Comparison of ENCODE assay signal across 13 cellular contexts in genomic region chr13:112941349-112941748, GRCh38. TPM values are rescaled to one million over a fixed set of nuclear protein-coding genes. Genes with fewer than 3 reads are reported as not detected.
DNase-seq lines count a peak whose midpoint lies in the region; TF ChIP-seq lines count a peak whose summit lies in the region.
"Had no signal": no experiment of that assay in that cellular context is flagged by ENCODE, and none has a peak within 500 bp of the region (broad histone marks: within the 10 kb centered on the region; RNA-seq: fewer than 3 reads in every experiment).

No MANE protein-coding gene starts in this region.

- intact Hi-C loops in spleen (cut with DNase I; ENCODE audit: low total_unique reads), result loop anchor here (5.0 kb wide), 1 partner anchor 451 kb away; no protein-coding TSS in a partner anchor
- intact Hi-C loops in tibial artery (cut with DNase I; ENCODE audit: low total_unique reads), result loop anchor here (10.0 kb wide), 2 partner anchors 273 to 433 kb away; no protein-coding TSS in a partner anchor

- no peak overlapping the region for H3K4me3 Mint-ChIP-seq in chondrocyte (ENCODE audit: unreplicated experiment)
- H3K4me3 Mint-ChIP-seq: CD4-positive, CD25-positive, alpha-beta regulatory T cell had no signal

- no peaks in the 10 kb centered on the region for H3K36me3 Mint-ChIP-seq in chondrocyte (ENCODE audit: low read depth)
- H3K36me3 Mint-ChIP-seq: CD4-positive, CD25-positive, alpha-beta regulatory T cell had no signal

- no peaks in the 10 kb centered on the region for H3K36me3 ChIP-seq in spleen
- H3K36me3 ChIP-seq in tibial artery, result no peaks in the 10 kb centered on the region
- H3K36me3 ChIP-seq: BLaER1 treated with 17β-estradiol and CSF1 and Interleukin-3, amounts not matched to agents 10 nM and 100 nM had no signal

- H3K9me3 Mint-ChIP-seq in chondrocyte (ENCODE audit: low read depth), result no peaks in the 10 kb centered on the region

- H3K27me3 Mint-ChIP-seq in chondrocyte (ENCODE audit: low read depth), result peaks cover 3% of the 10 kb centered on the region

- WGBS in spleen, 5 donors, result 90 to 97% (median 93%) methylated on average over 7 of the region's 7 CpGs

- H3K27me3 ChIP-seq in spleen (replicated peaks in 1 of 7) (peaks cover 0 to 36% (median 11%) of the 10 kb centered on the region in 7 donors), tibial artery (peaks cover 0 to 33% of the 10 kb centered on the region in 2 donors)

- no peak for TF ChIP-seq POLR2A in spleen (IDR thresholded peaks at IDR 0.05)

- H3K27ac Mint-ChIP-seq in chondrocyte (ENCODE audit: unreplicated experiment), result no peak overlapping the region
- H3K27ac Mint-ChIP-seq: CD4-positive, CD25-positive, alpha-beta regulatory T cell had no signal

- no peaks in the 10 kb centered on the region for H3K9me3 ChIP-seq in spleen
- no peaks in the 10 kb centered on the region for H3K9me3 ChIP-seq in tibial artery

- DNase-seq in NCI-H345 (lab: John Stamatoyannopoulos, UW) (peak; percentile 32), NCI-H345 treated with DMSO at 0.1 percent for 48 hours (lab: John Stamatoyannopoulos, UW; ENCODE audit: unreplicated experiment) (no peak), NCI-H146 treated with DMSO at 0.1 percent for 48 hours (lab: John Stamatoyannopoulos, UW; ENCODE audit: unreplicated experiment) (peak; percentile 19), NCI-H774 (lab: John Stamatoyannopoulos, UW) (peak; percentile 72), spleen (peak; percentile 57), chondrocyte (ENCODE audit: low spot score) (no peak), NCI-H1092 treated with DMSO at 0.1 percent for 48 hours (lab: John Stamatoyannopoulos, UW) (no peak), tibial artery (no peak)
- DNase-seq: ACHN; CD4-positive, CD25-positive, alpha-beta regulatory T cell; DMS153; GF-D8 had no signal

- TF ChIP-seq CTCF in spleen (IDR thresholded peaks at IDR 0.05 in 8 of 11, conservative IDR thresholded peaks at IDR 0.05 in 3 of 11) (no peak), chondrocyte (IDR thresholded peaks at IDR 0.05) (no peak), tibial artery (IDR thresholded peaks at IDR 0.05) (no peak)

- H3K4me1 ChIP-seq in spleen, result peaks cover 3 to 21% (median 16%) of the 10 kb centered on the region in 6 donors
- H3K4me1 ChIP-seq in tibial artery, result peaks cover 0 to 13% (median 12%) of the 10 kb centered on the region in 4 donors

- H3K4me3 ChIP-seq in spleen, result no peak overlapping the region
- H3K4me3 ChIP-seq in tibial artery, result no peak overlapping the region
- H3K4me3 ChIP-seq: BLaER1 treated with 17β-estradiol and CSF1 and Interleukin-3, amounts not matched to agents 10 nM and 100 nM had no signal

- H3K27ac ChIP-seq in spleen (no peak overlapping the region), tibial artery (no peak overlapping the region)
- H3K27ac ChIP-seq: BLaER1 treated with 17β-estradiol and CSF1 and Interleukin-3, amounts not matched to agents 10 nM and 100 nM had no signal

- peaks cover 13% of the 10 kb centered on the region for H3K4me1 Mint-ChIP-seq in chondrocyte (ENCODE audit: low read depth)

RNA-seq across cellular contexts. Expression of gene MCF2L, which starts 27.7 kb away (rescaled TPM):
- total RNA-seq in spleen (10 to 100 TPM in 6 of 7 donors, 1 to 10 TPM in 1; 6.6 to 21.4 (median 16.5) TPM), chondrocyte (6.7 to 8.0 TPM (median 7.6 TPM) in 3 replicates)
- 1 to 10 TPM; 4.3 to 9.0 (median 4.7) TPM for polyA plus RNA-seq in spleen

Comparison
In these comparisons a context has a peak if more than half of its experiments do, and no peak if none do; other contexts are left out.
1. DNase-seq: peak in NCI-H345 (single experiment), NCI-H146 treated with DMSO at 0.1 percent for 48 hours (single experiment), NCI-H774 (single experiment) and spleen (single experiment); none in NCI-H345 treated with DMSO at 0.1 percent for 48 hours (single experiment), chondrocyte (single experiment), NCI-H1092 treated with DMSO at 0.1 percent for 48 hours (single experiment) and tibial artery (0 of 2).